In the genomic region with DNA sequence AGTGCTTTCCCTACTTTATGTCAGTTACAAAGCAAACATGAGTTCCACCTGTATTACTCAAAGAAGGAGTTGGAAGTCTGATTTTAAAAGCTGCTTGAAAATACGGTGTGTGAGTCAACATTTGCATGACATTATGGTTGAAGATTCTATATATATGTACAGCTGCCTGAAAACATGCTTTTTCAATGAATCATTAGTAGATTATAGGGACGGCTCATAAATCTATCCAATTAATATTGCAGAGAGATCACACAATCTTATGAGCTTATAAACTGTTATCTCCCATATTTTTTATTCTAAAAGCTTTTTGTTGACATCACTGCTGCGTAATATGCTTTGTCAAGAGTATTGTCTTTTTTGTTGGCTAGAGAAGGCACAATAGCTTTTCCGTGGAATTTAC, we compare ENCODE assay signal across 27 cellular contexts.
DNase-seq lines count a peak whose midpoint lies in the region; ATAC-seq and TF ChIP-seq lines count a peak whose summit lies in the region.
"Had no signal": no experiment of that assay in that cellular context is flagged by ENCODE, and none has a peak within 500 bp of the region (broad histone marks: within the 10 kb centered on the region; RNA-seq: fewer than 3 reads in every experiment).

No MANE protein-coding gene starts in this region.

- H2AFZ ChIP-seq in SK-N-SH (ENCODE audit: low read depth) (no peak overlapping the region), fibroblast of lung (ENCODE audit: low read length) (no peak overlapping the region)

- no peaks in the 10 kb centered on the region for H3K36me3 Mint-ChIP-seq in MCF 10A (ENCODE audit: insufficient read depth, unreplicated experiment)
- no peaks in the 10 kb centered on the region for H3K36me3 Mint-ChIP-seq in CD4-positive, alpha-beta memory T cell

- H3K9me3 Mint-ChIP-seq in MCF 10A (ENCODE audit: unreplicated experiment), result no peaks in the 10 kb centered on the region
- H3K9me3 Mint-ChIP-seq in CD4-positive, alpha-beta memory T cell, result no peaks in the 10 kb centered on the region
- H3K9me3 Mint-ChIP-seq: nephron had no signal

- H3K4me3 Mint-ChIP-seq in MCF 10A (ENCODE audit: unreplicated experiment), result no peak overlapping the region
- H3K4me3 Mint-ChIP-seq in CD4-positive, alpha-beta memory T cell, result no peak overlapping the region
- H3K4me3 Mint-ChIP-seq: nephron, T-helper 17 cell had no signal

- CTCF ChIA-PET in MCF 10A (lab: Yijun Ruan, JAX), result interaction anchor here (0.6 to 2.2 kb wide), 4 partner anchors 27 to 873 kb away, joined by 3 to 7 read pairs (median 6); partner anchors contain the start of gene SLITRK6
- CTCF ChIA-PET in SK-N-SH (lab: Yijun Ruan, JAX), result interaction anchor here (0.6 to 1.3 kb wide), 3 partner anchors 11 to 631 kb away, joined by 3 read pairs; no protein-coding TSS in a partner anchor
- CTCF ChIA-PET in CD4-positive, alpha-beta memory T cell (lab: Charles Lee; ENCODE audit: partially characterized antibody), result no interaction called here

- no peak overlapping the region for H3K4me3 ChIP-seq in breast epithelium
- no peak overlapping the region for H3K4me3 ChIP-seq in SK-N-SH (ENCODE audit: low read depth in 2 of 2, low read length in 1 of 2)
- H3K4me3 ChIP-seq in fibroblast of lung (replicated peaks in 1 of 4; ENCODE audit: control extremely low read depth in 1 of 4, insufficient read depth in 1 of 4, low read depth in 3 of 4, low read length in 4 of 4), result no peak overlapping the region
- no peak overlapping the region for H3K4me3 ChIP-seq in CD4-positive, alpha-beta memory T cell (ENCODE audit: low read length in 2 of 2)
- H3K4me3 ChIP-seq: adrenal gland, coronary artery, K562 had no signal

- ATAC-seq in GM21381 (IDR thresholded peaks at IDR 0.05; ENCODE audit: unreplicated experiment) (no peak), HG03039 (IDR thresholded peaks at IDR 0.05; ENCODE audit: unreplicated experiment) (no peak)
- ATAC-seq: K562; sciatic nerve; stimulated activated naive CD8-positive, alpha-beta T cell treated with anti-CD3 and anti-CD28 coated beads, Interleukin-15, Interleukin-2, amounts not matched to agents 100 U/mL and 50 U/mL, for 24 hours; T-helper 17 cell had no signal

- POLR2A ChIA-PET in MCF 10A (lab: Yijun Ruan, JAX), result interaction anchor here (0.7 kb wide), 1 partner anchor 1532 kb away, joined by 3 read pairs; no protein-coding TSS in a partner anchor
- POLR2A ChIA-PET in SK-N-SH (lab: Yijun Ruan, JAX), result no interaction called here
- POLR2A ChIA-PET in CD4-positive, alpha-beta memory T cell (lab: Charles Lee; ENCODE audit: partially characterized antibody), result no interaction called here

- H3K4me2 ChIP-seq in SK-N-SH (no peak overlapping the region), fibroblast of lung (ENCODE audit: extremely low read depth, insufficient read depth, low read length) (no peak overlapping the region)

- H3K79me2 ChIP-seq in SK-N-SH (ENCODE audit: insufficient read depth) (no peaks in the 10 kb centered on the region), fibroblast of lung (ENCODE audit: control insufficient read depth, insufficient read depth, low read length) (no peaks in the 10 kb centered on the region)

- peak in 1 of 2 experiments; percentile 49; a peak in 1 of 4 replicates for TF ChIP-seq EP300 in SK-N-SH (IDR thresholded peaks at IDR 0.05; ENCODE audit: borderline replicate concordance in 1 of 2, low read depth in 1 of 2, low read length in 1 of 2)

- DNase-seq in MCF 10A (ENCODE audit: unreplicated experiment) (peak; percentile 6), breast epithelium (ENCODE audit: low spot score in 2 of 2) (no peak), SK-N-SH (no peak), fibroblast of lung (ENCODE audit: low read depth in 2 of 2) (peak; percentile 24 to 27), COR-L47 (lab: John Stamatoyannopoulos, UW) (no peak)
- DNase-seq in CD4-positive, alpha-beta memory T cell, result no peak
- DNase-seq: 8988T; activated CD8-positive, alpha-beta memory T cell treated with anti-CD3 and anti-CD28 coated beads for 24 hours; activated T-cell treated with anti-CD3 and anti-CD28 coated beads, Interleukin-2, amount 50 U/mL, for 1 hour; adrenal gland; DMS79; H7; islet precursor cell; NCI-H1436 treated with DMSO at 0.1 percent for 48 hours; NCI-H2107; NCI-H446 treated with DMSO at 0.1 percent for 48 hours; posterior cingulate gyrus; SIG-M5; stimulated activated CD4-positive, alpha-beta T cell treated with anti-CD3 and anti-CD28 coated beads, Interleukin-15, amount 100 ng/mL, for 24 hours; stimulated activated naive CD8-positive, alpha-beta T cell treated with anti-CD3 and anti-CD28 coated beads, Interleukin-15, Interleukin-2, amounts not matched to agents 100 U/mL and 50 U/mL, for 24 hours; T-helper 17 cell had no signal

- no peak for TF ChIP-seq POLR2A in breast epithelium (IDR thresholded peaks at IDR 0.05)

- no peaks in the 10 kb centered on the region for H3K4me1 Mint-ChIP-seq in MCF 10A (ENCODE audit: insufficient read depth, unreplicated experiment)
- no peaks in the 10 kb centered on the region for H3K4me1 Mint-ChIP-seq in CD4-positive, alpha-beta memory T cell
- H3K4me1 Mint-ChIP-seq: nephron, T-helper 17 cell had no signal

- no peaks in the 10 kb centered on the region for H3K27me3 Mint-ChIP-seq in MCF 10A (ENCODE audit: insufficient read depth, unreplicated experiment)
- no peaks in the 10 kb centered on the region for H3K27me3 Mint-ChIP-seq in CD4-positive, alpha-beta memory T cell
- H3K27me3 Mint-ChIP-seq: T-helper 17 cell had no signal

- no peak overlapping the region for H3K27ac Mint-ChIP-seq in MCF 10A (ENCODE audit: low read depth, unreplicated experiment)
- H3K27ac Mint-ChIP-seq in CD4-positive, alpha-beta memory T cell, result no peak overlapping the region
- H3K27ac Mint-ChIP-seq: nephron, T-helper 17 cell had no signal

- H3K9ac ChIP-seq in SK-N-SH (no peak overlapping the region), fibroblast of lung (ENCODE audit: insufficient read depth, low read length) (no peak overlapping the region)

- TF ChIP-seq CTCF in MCF 10A (IDR thresholded peaks at IDR 0.05; ENCODE audit: unreplicated experiment) (no peak), breast epithelium (IDR thresholded peaks at IDR 0.05) (no peak), SK-N-SH (IDR thresholded peaks at IDR 0.05) (no peak), fibroblast of lung (conservative IDR thresholded peaks at IDR 0.05 in 1 of 2, IDR thresholded peaks at IDR 0.05 in 1 of 2; ENCODE audit: low read depth in 1 of 2, low read length in 2 of 2) (no peak)

- H3K27me3 ChIP-seq in breast epithelium (no peaks in the 10 kb centered on the region), SK-N-SH (ENCODE audit: insufficient read depth) (no peaks in the 10 kb centered on the region), fibroblast of lung (ENCODE audit: control insufficient read depth, insufficient read depth, low read length) (no peaks in the 10 kb centered on the region)
- H3K27me3 ChIP-seq in CD4-positive, alpha-beta memory T cell (ENCODE audit: insufficient read depth, low read length), result no peaks in the 10 kb centered on the region
- H3K27me3 ChIP-seq: adrenal gland had no signal

- intact Hi-C loops in MCF 10A (cut with micrococcal nuclease), result no loop called here
- intact Hi-C loops in breast epithelium (cut with DNase I; ENCODE audit: low total_unique reads), result no loop called here
- intact Hi-C loops in CD4-positive, alpha-beta memory T cell (cut with micrococcal nuclease), result no loop called here

- H3K36me3 ChIP-seq in breast epithelium (no peaks in the 10 kb centered on the region), SK-N-SH (replicated peaks in 1 of 2; ENCODE audit: control insufficient read depth in 1 of 2, insufficient read depth in 2 of 2, low read length in 1 of 2) (no peaks in the 10 kb centered on the region), fibroblast of lung (ENCODE audit: control insufficient read depth, insufficient read depth, low read length) (no peaks in the 10 kb centered on the region)
- H3K36me3 ChIP-seq in CD4-positive, alpha-beta memory T cell (ENCODE audit: insufficient read depth, low read length), result no peaks in the 10 kb centered on the region
- H3K36me3 ChIP-seq: adrenal gland had no signal

- H3F3A ChIP-seq in SK-N-SH (replicated peaks; ENCODE audit: insufficient read depth), result peaks cover 4% of the 10 kb centered on the region

- no TSS peak for BruUV-seq in MCF 10A (replicated peaks; lab: Mats Ljungman, UMichigan)

- 36% methylated on average over 4 of the region's 4 CpGs for WGBS in SK-N-SH (ENCODE audit: low lambda C conversion rate)

- H3K9me3 ChIP-seq in breast epithelium, result no peaks in the 10 kb centered on the region
- no peaks in the 10 kb centered on the region; the same call in 1 of the 2 replicates for H3K9me3 ChIP-seq in SK-N-SH
- no peaks in the 10 kb centered on the region for H3K9me3 ChIP-seq in fibroblast of lung (ENCODE audit: control insufficient read depth, insufficient read depth, low read depth, low read length)
- no peaks in the 10 kb centered on the region for H3K9me3 ChIP-seq in CD4-positive, alpha-beta memory T cell (ENCODE audit: control insufficient read depth in 1 of 2, low read length in 2 of 2)

- TF ChIP-seq RAD21 in SK-N-SH (IDR thresholded peaks at IDR 0.05; ENCODE audit: low read length), result no peak

- H3K27ac ChIP-seq in breast epithelium (no peak overlapping the region), SK-N-SH (ENCODE audit: low read depth in 2 of 2, low read length in 1 of 2) (peak overlapping the region in 1 of 2 experiments; percentile 6; a peak in 1 of 4 replicates), fibroblast of lung (ENCODE audit: insufficient read depth, low read length) (no peak overlapping the region)
- no peak overlapping the region for H3K27ac ChIP-seq in CD4-positive, alpha-beta memory T cell (ENCODE audit: low read depth, low read length)
- H3K27ac ChIP-seq: adrenal gland, coronary artery had no signal

- H3K4me1 ChIP-seq in breast epithelium (no peaks in the 10 kb centered on the region), SK-N-SH (ENCODE audit: control insufficient read depth in 1 of 2, insufficient read depth in 2 of 2, low read depth in 1 of 2, low read length in 1 of 2) (no peaks in the 10 kb centered on the region; a peak in 1 of 4 replicates), fibroblast of lung (ENCODE audit: control insufficient read depth, extremely low read depth, insufficient read depth, low read length) (no peaks in the 10 kb centered on the region)
- H3K4me1 ChIP-seq in CD4-positive, alpha-beta memory T cell (ENCODE audit: insufficient read depth, low read length), result no peaks in the 10 kb centered on the region
- H3K4me1 ChIP-seq: adrenal gland had no signal

- no peaks in the 10 kb centered on the region for H4K20me1 ChIP-seq in SK-N-SH (ENCODE audit: insufficient read depth)
- H4K20me1 ChIP-seq in fibroblast of lung (ENCODE audit: control insufficient read depth, extremely low read depth, insufficient read depth, low read length), result no peaks in the 10 kb centered on the region

- no peaks in the 10 kb centered on the region for H3K9me2 ChIP-seq in SK-N-SH

TF ChIP-seq in SK-N-SH, 30 proteins besides CTCF, POLR2A, EP300 and RAD21 (continues in another document):
- no peak; the same call in 1 of the 2 replicates for TF ChIP-seq NFIC (IDR thresholded peaks at IDR 0.05; ENCODE audit: borderline replicate concordance)
- no peak for TF ChIP-seq TAF1 (IDR thresholded peaks at IDR 0.05; ENCODE audit: borderline replicate concordance, low read depth, low read length)
- no peak for TF ChIP-seq FOXJ3 (CRISPR knock-in tag; IDR thresholded peaks at IDR 0.05)
- TF ChIP-seq FOSL2 (IDR thresholded peaks at IDR 0.05; ENCODE audit: borderline replicate concordance, low read depth), result peak; percentile 69
- no peak for TF ChIP-seq RXRA (IDR thresholded peaks at IDR 0.05; ENCODE audit: borderline replicate concordance, low read depth)

Comparison
In these comparisons a context has a peak if more than half of its experiments do, and no peak if none do; other contexts are left out.
1. DNase-seq: peak in MCF 10A (single experiment) and fibroblast of lung (2 of 2); none in breast epithelium (0 of 2), SK-N-SH (single experiment), COR-L47 (single experiment) and CD4-positive, alpha-beta memory T cell (0 of 5).